Comparison of ENCODE assay signal across 28 cellular contexts in genomic region chr12:9753042-9753820, GRCh38. TPM values are rescaled to one million over a fixed set of nuclear protein-coding genes. Genes with fewer than 3 reads are reported as not detected.
DNase-seq lines count a peak whose midpoint lies in the region; ATAC-seq, FAIRE-seq and TF ChIP-seq lines count a peak whose summit lies in the region.
"Had no signal": no experiment of that assay in that cellular context is flagged by ENCODE, and none has a peak within 500 bp of the region (broad histone marks: within the 10 kb centered on the region; RNA-seq: fewer than 3 reads in every experiment).

No MANE protein-coding gene starts in this region.

- no peaks in the 10 kb centered on the region for H3K9me1 ChIP-seq in endothelial cell of umbilical vein (replicated peaks; ENCODE audit: control insufficient read depth, extremely low read depth, insufficient read depth, low read length)

- dilution Hi-C loops in endothelial cell of umbilical vein (cut with MboI; ENCODE audit: extremely low pct_ligation_motif_present, low sequenced_read_pairs): no loop called here

- peak overlapping the region; percentile 59 for H2AFZ ChIP-seq in endothelial cell of umbilical vein (ENCODE audit: low read depth, low read length)

- H3K79me2 ChIP-seq in endothelial cell of umbilical vein (ENCODE audit: control insufficient read depth, insufficient read depth, low read length): no peaks in the 10 kb centered on the region

- H3K4me3 Mint-ChIP-seq in T-helper 1 cell treated with Interleukin-12 subunit alpha and Interleukin-12 subunit beta and Interleukin-4 antibody, amounts not matched to agents 30 μg/mL and 1 μg/mL, for 36 hours: peak overlapping the region; percentile 21
- H3K4me3 Mint-ChIP-seq in CD4-positive, alpha-beta memory T cell: peak overlapping the region in 4 of 8 donors; percentile 6 to 53 (median 44)
- peak overlapping the region; percentile 43 for H3K4me3 Mint-ChIP-seq in activated CD8-positive, alpha-beta T cell treated with anti-CD3 and anti-CD28 coated beads, Interleukin-2, amount 10 ng/mL, durations not matched to agents 7 days and 5 days
- H3K4me3 Mint-ChIP-seq in progenitor cell of endocrine pancreas (ENCODE audit: low read depth): no peak overlapping the region

- POLR2A ChIA-PET in CD4-positive, alpha-beta memory T cell (lab: Charles Lee; ENCODE audit: partially characterized antibody): interaction anchor here (1.0 to 15.8 kb wide), 8 partner anchors 7 to 154 kb away, joined by 3 to 422 read pairs (median 66); partner anchors contain the start of gene CD69
- POLR2A ChIA-PET in activated CD8-positive, alpha-beta T cell treated with anti-CD3 and anti-CD28 coated beads, Interleukin-2, amount 10 ng/mL, durations not matched to agents 7 days and 5 days (lab: Charles Lee): interaction anchor here (0.8 to 15.5 kb wide), 7 partner anchors 9 to 114 kb away, joined by 3 to 494 read pairs (median 4); no protein-coding TSS in a partner anchor
- POLR2A ChIA-PET in endothelial cell of umbilical vein (lab: Charles Lee): no interaction called here

- intact Hi-C loops in CD4-positive, alpha-beta memory T cell (cut with micrococcal nuclease): no loop called here
- intact Hi-C loops in endothelial cell of umbilical vein (cut with micrococcal nuclease): loop anchor here (5.0 to 10.0 kb wide), 2 partner anchors 259 to 812 kb away; partner anchors contain the start of gene CLEC12B

- H4K20me1 ChIP-seq in endothelial cell of umbilical vein (replicated peaks; ENCODE audit: control insufficient read depth, extremely low read depth, insufficient read depth, low read length): no peaks in the 10 kb centered on the region

- H3K27me3 ChIP-seq in CD4-positive, alpha-beta memory T cell (ENCODE audit: insufficient read depth, low read length): no peaks in the 10 kb centered on the region
- no peaks in the 10 kb centered on the region for H3K27me3 ChIP-seq in endothelial cell of umbilical vein (ENCODE audit: control insufficient read depth in 2 of 2, insufficient read depth in 2 of 2, low read length in 2 of 2)
- H3K27me3 ChIP-seq: adrenal gland, brain microvascular endothelial cell, colonic mucosa, transverse colon had no signal

- no peak for TF ChIP-seq POLR2A in endothelial cell of umbilical vein (IDR thresholded peaks at IDR 0.05; ENCODE audit: low read depth, low read length)

- peaks cover 35% of the 10 kb centered on the region for H3K36me3 ChIP-seq in CD4-positive, alpha-beta memory T cell (ENCODE audit: insufficient read depth, low read length)
- H3K36me3 ChIP-seq in endothelial cell of umbilical vein (ENCODE audit: control insufficient read depth in 2 of 2, extremely low read depth in 1 of 2, insufficient read depth in 2 of 2, low read length in 2 of 2): no peaks in the 10 kb centered on the region
- H3K36me3 ChIP-seq: adrenal gland, brain microvascular endothelial cell, colonic mucosa, transverse colon had no signal

- TF ChIP-seq CTCF in endothelial cell of umbilical vein (IDR thresholded peaks at IDR 0.05; ENCODE audit: extremely low read depth in 1 of 2, insufficient read depth in 1 of 2, low read depth in 1 of 2, low read length in 2 of 2): no peak
- TF ChIP-seq CTCF in progenitor cell of endocrine pancreas (IDR thresholded peaks at IDR 0.05; ENCODE audit: unreplicated experiment): no peak

- H3K27ac ChIP-seq in CD4-positive, alpha-beta memory T cell (ENCODE audit: low read depth, low read length): no peak overlapping the region
- peak overlapping the region; percentile 3 for H3K27ac ChIP-seq in endothelial cell of umbilical vein (ENCODE audit: insufficient read depth, low read depth, low read length)
- H3K27ac ChIP-seq: 22Rv1, adrenal gland, brain microvascular endothelial cell, colonic mucosa, RWPE1, transverse colon had no signal

- BruUV-seq in endothelial cell of umbilical vein (replicated peaks; lab: Mats Ljungman, UMichigan): no TSS peak

- H3K4me2 ChIP-seq in endothelial cell of umbilical vein (ENCODE audit: insufficient read depth, low read length): peak overlapping the region; percentile 16
- H3K4me2 ChIP-seq: SK-N-SH had no signal

- H3K4me1 Mint-ChIP-seq in T-helper 1 cell treated with Interleukin-12 subunit alpha and Interleukin-12 subunit beta and Interleukin-4 antibody, amounts not matched to agents 30 μg/mL and 1 μg/mL, for 36 hours (ENCODE audit: low read depth): peaks cover 57% of the 10 kb centered on the region
- peaks cover 42 to 76% (median 59%) of the 10 kb centered on the region in 4 donors for H3K4me1 Mint-ChIP-seq in CD4-positive, alpha-beta memory T cell
- H3K4me1 Mint-ChIP-seq in activated CD8-positive, alpha-beta T cell treated with anti-CD3 and anti-CD28 coated beads, Interleukin-2, amount 10 ng/mL, durations not matched to agents 7 days and 5 days (ENCODE audit: low read depth): peaks cover 52% of the 10 kb centered on the region
- peaks cover 4% of the 10 kb centered on the region for H3K4me1 Mint-ChIP-seq in progenitor cell of endocrine pancreas (ENCODE audit: low read depth)

- H3K36me3 Mint-ChIP-seq in T-helper 1 cell treated with Interleukin-12 subunit alpha and Interleukin-12 subunit beta and Interleukin-4 antibody, amounts not matched to agents 30 μg/mL and 1 μg/mL, for 36 hours (ENCODE audit: low read depth): peaks cover 55% of the 10 kb centered on the region
- H3K36me3 Mint-ChIP-seq in CD4-positive, alpha-beta memory T cell: peaks cover 47 to 60% of the 10 kb centered on the region in 2 donors
- H3K36me3 Mint-ChIP-seq in activated CD8-positive, alpha-beta T cell treated with anti-CD3 and anti-CD28 coated beads, Interleukin-2, amount 10 ng/mL, durations not matched to agents 7 days and 5 days (ENCODE audit: low read depth): peaks cover 63% of the 10 kb centered on the region
- H3K36me3 Mint-ChIP-seq in progenitor cell of endocrine pancreas (ENCODE audit: insufficient read depth): no peaks in the 10 kb centered on the region

- FAIRE-seq in endothelial cell of umbilical vein (lab: Jason Lieb, UNC): no peak
- FAIRE-seq: GM12891 had no signal

- H3K4me3 ChIP-seq in CD4-positive, alpha-beta memory T cell (ENCODE audit: low read length in 2 of 2): no peak overlapping the region
- no peak overlapping the region for H3K4me3 ChIP-seq in endothelial cell of umbilical vein (replicated peaks in 1 of 3; ENCODE audit: insufficient read depth in 1 of 3, low read depth in 1 of 3, low read length in 3 of 3)
- H3K4me3 ChIP-seq: adrenal gland, colonic mucosa, lung, transverse colon had no signal

- DNase-seq in T-helper 1 cell (no peak), endothelial cell of umbilical vein (ENCODE audit: low read depth, low spot score) (peak; percentile 90), progenitor cell of endocrine pancreas (ENCODE audit: low spot score, unreplicated experiment) (no peak), hepatic stellate cell (ENCODE audit: low spot score) (no peak), NCI-H446 (lab: John Stamatoyannopoulos, UW) (no peak)
- DNase-seq in CD4-positive, alpha-beta memory T cell: peak in 1 of 5 donors; percentile 14
- DNase-seq in activated CD8-positive, alpha-beta T cell treated with anti-CD3 and anti-CD28 coated beads, Interleukin-2, amount 10 ng/mL, durations not matched to agents 7 days and 5 days: no peak
- DNase-seq: activated CD8-positive, alpha-beta memory T cell treated with anti-CD3 and anti-CD28 coated beads, Interleukin-2, amount 50 U/mL, for 48 hours; adrenal gland; brain microvascular endothelial cell; Caco-2; colonic mucosa; DND-41; KG1; NCI-H1694 treated with DMSO at 0.1 percent for 48 hours; NCI-H526 treated with DMSO at 0.1 percent for 48 hours; SK-N-SH; stimulated activated CD4-positive, alpha-beta T cell treated with anti-CD3 and anti-CD28 coated beads, Interleukin-4, amount 100 ng/mL, for 1 hour; transverse colon had no signal

- peaks cover 75% of the 10 kb centered on the region for H3K4me1 ChIP-seq in CD4-positive, alpha-beta memory T cell (ENCODE audit: insufficient read depth, low read length)
- peaks cover 18% of the 10 kb centered on the region for H3K4me1 ChIP-seq in endothelial cell of umbilical vein (ENCODE audit: control insufficient read depth, extremely low read depth, insufficient read depth, low read length)
- H3K4me1 ChIP-seq: adrenal gland, Caco-2, colonic mucosa had no signal

- H3K9me3 Mint-ChIP-seq in T-helper 1 cell treated with Interleukin-12 subunit alpha and Interleukin-12 subunit beta and Interleukin-4 antibody, amounts not matched to agents 30 μg/mL and 1 μg/mL, for 36 hours: no peaks in the 10 kb centered on the region
- H3K9me3 Mint-ChIP-seq in CD4-positive, alpha-beta memory T cell: peaks cover 0 to 3% (median 0%) of the 10 kb centered on the region in 8 donors
- no peaks in the 10 kb centered on the region for H3K9me3 Mint-ChIP-seq in activated CD8-positive, alpha-beta T cell treated with anti-CD3 and anti-CD28 coated beads, Interleukin-2, amount 10 ng/mL, durations not matched to agents 7 days and 5 days (ENCODE audit: insufficient read depth)
- no peaks in the 10 kb centered on the region for H3K9me3 Mint-ChIP-seq in progenitor cell of endocrine pancreas (ENCODE audit: low read depth)

- no peaks in the 10 kb centered on the region for H3K27me3 Mint-ChIP-seq in T-helper 1 cell treated with Interleukin-12 subunit alpha and Interleukin-12 subunit beta and Interleukin-4 antibody, amounts not matched to agents 30 μg/mL and 1 μg/mL, for 36 hours (ENCODE audit: low read depth)
- no peaks in the 10 kb centered on the region for H3K27me3 Mint-ChIP-seq in CD4-positive, alpha-beta memory T cell
- no peaks in the 10 kb centered on the region for H3K27me3 Mint-ChIP-seq in activated CD8-positive, alpha-beta T cell treated with anti-CD3 and anti-CD28 coated beads, Interleukin-2, amount 10 ng/mL, durations not matched to agents 7 days and 5 days (ENCODE audit: low read depth)
- H3K27me3 Mint-ChIP-seq in progenitor cell of endocrine pancreas: no peaks in the 10 kb centered on the region

- no peak overlapping the region for H3K9ac ChIP-seq in endothelial cell of umbilical vein (replicated peaks; ENCODE audit: extremely low read depth, insufficient read depth, low read length)
- H3K9ac ChIP-seq: SK-N-SH had no signal

- no peak for ATAC-seq in activated CD8-positive, alpha-beta T cell treated with anti-CD3 and anti-CD28 coated beads, Interleukin-2, amount 10 ng/mL, durations not matched to agents 7 days and 5 days
- ATAC-seq: activated CD4-positive, CD25-positive, alpha-beta regulatory T cell treated with anti-CD3 and anti-CD28 coated beads, Interleukin-2, amount 50 U/mL, for 24 hours had no signal

- H3K9me3 ChIP-seq in CD4-positive, alpha-beta memory T cell (ENCODE audit: control insufficient read depth in 1 of 2, low read length in 2 of 2): no peaks in the 10 kb centered on the region
- no peaks in the 10 kb centered on the region for H3K9me3 ChIP-seq in endothelial cell of umbilical vein (replicated peaks; ENCODE audit: control insufficient read depth, insufficient read depth, low read length)
- H3K9me3 ChIP-seq: adrenal gland, Caco-2, colonic mucosa, SK-N-SH, transverse colon had no signal

- CTCF ChIA-PET in CD4-positive, alpha-beta memory T cell (lab: Charles Lee; ENCODE audit: partially characterized antibody): interaction anchor here (0.9 to 22.5 kb wide), 6 partner anchors 7 to 61 kb away, joined by 3 to 889 read pairs (median 84); partner anchors contain the start of gene CD69
- CTCF ChIA-PET in activated CD8-positive, alpha-beta T cell treated with anti-CD3 and anti-CD28 coated beads, Interleukin-2, amount 10 ng/mL, durations not matched to agents 7 days and 5 days (lab: Charles Lee): interaction anchor here (0.8 to 17.2 kb wide), 7 partner anchors 7 to 62 kb away, joined by 3 to 855 read pairs (median 38); partner anchors contain the start of gene CD69
- CTCF ChIA-PET in endothelial cell of umbilical vein (lab: Charles Lee): interaction anchor here (1.3 to 13.3 kb wide), 3 partner anchors 10 to 45 kb away, joined by 3 to 332 read pairs (median 4); no protein-coding TSS in a partner anchor

- peak overlapping the region; percentile 56 for H3K27ac Mint-ChIP-seq in T-helper 1 cell treated with Interleukin-12 subunit alpha and Interleukin-12 subunit beta and Interleukin-4 antibody, amounts not matched to agents 30 μg/mL and 1 μg/mL, for 36 hours
- H3K27ac Mint-ChIP-seq in CD4-positive, alpha-beta memory T cell: peak overlapping the region in 6 of 7 donors; percentile 4 to 80 (median 54)
- H3K27ac Mint-ChIP-seq in activated CD8-positive, alpha-beta T cell treated with anti-CD3 and anti-CD28 coated beads, Interleukin-2, amount 10 ng/mL, durations not matched to agents 7 days and 5 days: peak overlapping the region; percentile 62
- H3K27ac Mint-ChIP-seq in progenitor cell of endocrine pancreas: no peak overlapping the region

RNA-seq across cellular contexts. Expression of gene CD69, which starts 7.5 kb away (rescaled TPM):
- 10 to 100 TPM; 31.0 to 35.9 TPM for total RNA-seq in CD4-positive, alpha-beta memory T cell
- polyA plus RNA-seq in CD4-positive, alpha-beta memory T cell: 1,000 to 10,000 TPM in 1 of 2 donors, 100 to 1,000 TPM in 1; 145 to 1,121 TPM
- 100 to 1,000 TPM; 115 to 116 TPM for total RNA-seq in activated CD8-positive, alpha-beta T cell treated with anti-CD3 and anti-CD28 coated beads, Interleukin-2, amount 10 ng/mL, durations not matched to agents 7 days and 5 days
- total RNA-seq in endothelial cell of umbilical vein: 0.49 and 1.2 TPM in 2 replicates
- 2.9 and 4.4 TPM in 2 replicates for polyA plus RNA-seq in endothelial cell of umbilical vein
- polyA plus RNA-seq in endothelial cell of umbilical vein (2011; cell fraction: cytosol; rRNA removed): 3.6 and 4.4 TPM in 2 replicates
- 17.7 and 22.0 TPM in 2 replicates for polyA plus RNA-seq in endothelial cell of umbilical vein (2011; cell fraction: nucleus; rRNA removed)
- polyA plus RNA-seq in endothelial cell of umbilical vein (2012): 20.6 and 39.3 TPM in 2 replicates
- 6.4 and 7.9 TPM in 2 replicates for polyA minus RNA-seq in endothelial cell of umbilical vein
- polyA minus RNA-seq in endothelial cell of umbilical vein (2011; cell fraction: cytosol; rRNA and poly(A)+ RNA removed): not detected
- polyA minus RNA-seq in endothelial cell of umbilical vein (2011; cell fraction: nucleus; rRNA and poly(A)+ RNA removed): 11.8 and 17.0 TPM in 2 replicates
- total RNA-seq in progenitor cell of endocrine pancreas: not detected in 2 replicates
- total RNA-seq: Caco-2 had no signal
- polyA plus RNA-seq: SK-N-SH had no signal

RNA-seq across cellular contexts. Expression of gene CLECL1, which starts 20.3 kb away (rescaled TPM):
- total RNA-seq in CD4-positive, alpha-beta memory T cell: 1 to 10 TPM; 7.2 to 8.6 TPM
- 1 to 10 TPM; 4.3 to 7.5 TPM for polyA plus RNA-seq in CD4-positive, alpha-beta memory T cell
- total RNA-seq in activated CD8-positive, alpha-beta T cell treated with anti-CD3 and anti-CD28 coated beads, Interleukin-2, amount 10 ng/mL, durations not matched to agents 7 days and 5 days: 1 to 10 TPM; 1.3 to 1.6 TPM
- total RNA-seq in endothelial cell of umbilical vein (not detected in 2 replicates), progenitor cell of endocrine pancreas (not detected in 2 replicates)
- polyA plus RNA-seq in endothelial cell of umbilical vein: not detected in 2 replicates
- polyA plus RNA-seq in endothelial cell of umbilical vein (2011; cell fraction: cytosol; rRNA removed): not detected in 2 replicates
- not detected in 2 replicates for polyA plus RNA-seq in endothelial cell of umbilical vein (2011; cell fraction: nucleus; rRNA removed)
- not detected in 2 replicates for polyA plus RNA-seq in endothelial cell of umbilical vein (2012)
- polyA minus RNA-seq in endothelial cell of umbilical vein: not detected in 2 replicates
- not detected for polyA minus RNA-seq in endothelial cell of umbilical vein (2011; cell fraction: cytosol; rRNA and poly(A)+ RNA removed)
- not detected in 2 replicates for polyA minus RNA-seq in endothelial cell of umbilical vein (2011; cell fraction: nucleus; rRNA and poly(A)+ RNA removed)
- total RNA-seq: Caco-2, glomerular endothelial cell, kidney epithelial cell, renal cortical epithelial cell had no signal
- polyA plus RNA-seq: SK-N-SH had no signal

Comparison
In these comparisons a context has a peak if more than half of its experiments do, and no peak if none do; other contexts are left out.
1. RNA of gene CD69, which starts 7.5 kb away (total RNA-seq): 115 to 116 TPM in activated CD8-positive, alpha-beta T cell treated with anti-CD3 and anti-CD28 coated beads, Interleukin-2, amount 10 ng/mL, durations not matched to agents 7 days and 5 days and 31.0 to 35.9 TPM in CD4-positive, alpha-beta memory T cell; 0.49 to 1.2 TPM in endothelial cell of umbilical vein and not detected in progenitor cell of endocrine pancreas; every median in the first group is over 10 times any median in the second.